Comparison of ENCODE assay signal across 13 cellular contexts in the genomic region with DNA sequence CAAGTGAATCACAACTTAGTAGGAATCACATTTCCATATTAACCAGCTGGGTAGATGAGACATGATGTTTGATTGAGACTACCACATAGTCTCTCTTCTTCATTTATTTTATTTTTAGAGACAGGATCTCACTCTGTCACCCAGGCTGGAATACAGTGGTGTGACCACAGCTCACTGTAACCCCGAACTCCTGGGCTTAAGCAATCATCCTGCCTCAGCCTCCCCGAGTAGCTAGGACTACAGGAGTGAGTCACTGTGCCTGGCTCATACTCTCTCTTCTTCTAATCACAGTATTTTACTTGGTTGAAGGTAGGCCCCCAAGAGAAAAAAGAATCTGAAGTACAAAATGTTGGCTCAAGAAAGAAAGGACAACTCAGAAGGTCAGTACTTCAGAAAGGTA.
DNase-seq lines count a peak whose midpoint lies in the region; ATAC-seq and TF ChIP-seq lines count a peak whose summit lies in the region.
"Had no signal": no experiment of that assay in that cellular context is flagged by ENCODE, and none has a peak within 500 bp of the region (broad histone marks: within the 10 kb centered on the region; RNA-seq: fewer than 3 reads in every experiment).

No MANE protein-coding gene starts in this region.

- H3K4me3 Mint-ChIP-seq in activated T-helper 17 cell treated with anti-CD3 and anti-CD28 coated beads, Interleukin-2, amount 50 U/mL, for 72 hours: peak overlapping the region; percentile 6

- H3K14ac ChIP-seq in mesenchymal stem cell (ENCODE audit: low read length in 2 of 2): no peak overlapping the region

- no peaks in the 10 kb centered on the region for H3K9me3 ChIP-seq in mesenchymal stem cell (ENCODE audit: control insufficient read depth, low read length)
- H3K9me3 ChIP-seq: neutrophil, testis had no signal

- H3K27ac ChIP-seq in mesenchymal stem cell (ENCODE audit: low read length, poor library complexity, severe bottlenecking): no peak overlapping the region
- H3K27ac ChIP-seq: neutrophil, testis had no signal

- no peak overlapping the region for H2BK15ac ChIP-seq in mesenchymal stem cell (ENCODE audit: low read depth, poor library complexity, severe bottlenecking)

- H2BK12ac ChIP-seq in mesenchymal stem cell (ENCODE audit: low read length in 2 of 2): no peak overlapping the region

- H2AK5ac ChIP-seq in mesenchymal stem cell (ENCODE audit: low read length, severe bottlenecking): no peak overlapping the region

- TF ChIP-seq CTCF in AG10803 (conservative IDR thresholded peaks at IDR 0.05; ENCODE audit: low read length): no peak

- H3K9me3 Mint-ChIP-seq in activated T-helper 17 cell treated with anti-CD3 and anti-CD28 coated beads, Interleukin-2, amount 50 U/mL, for 72 hours: no peaks in the 10 kb centered on the region

- peaks cover 11 to 24% of the 10 kb centered on the region in 2 experiments for H3K36me3 ChIP-seq in mesenchymal stem cell (ENCODE audit: control insufficient read depth in 1 of 2, insufficient read depth in 2 of 2, low read depth in 1 of 2, low read length in 2 of 2)

- H3K4me2 ChIP-seq in mesenchymal stem cell (ENCODE audit: low read length, poor library complexity, severe bottlenecking): no peak overlapping the region

- H3K4me3 ChIP-seq in AG10803 (ENCODE audit: low read length) (no peak overlapping the region), mesenchymal stem cell (ENCODE audit: insufficient read depth in 1 of 2, low read depth in 1 of 2, low read length in 2 of 2) (no peak overlapping the region)
- H3K4me3 ChIP-seq: testis had no signal

- no peak overlapping the region for H2BK120ac ChIP-seq in mesenchymal stem cell (ENCODE audit: low read depth, low read length)

- H3K4me1 Mint-ChIP-seq in activated T-helper 17 cell treated with anti-CD3 and anti-CD28 coated beads, Interleukin-2, amount 50 U/mL, for 72 hours: peaks cover 35% of the 10 kb centered on the region

- H2AFZ ChIP-seq in mesenchymal stem cell (ENCODE audit: low read depth, low read length): no peak overlapping the region

- H2BK5ac ChIP-seq in mesenchymal stem cell (ENCODE audit: low read depth, low read length, poor library complexity, severe bottlenecking): no peak overlapping the region

- DNase-seq in AG10803 (ENCODE audit: low read depth) (peak; percentile 32), GM04503 (ENCODE audit: low read depth) (peak; percentile 6), mesenchymal stem cell (peak; percentile 46), NCI-H1436 treated with DMSO at 0.1 percent for 48 hours (lab: John Stamatoyannopoulos, UW) (no peak), COR-L47 (lab: John Stamatoyannopoulos, UW) (no peak), RPMI8226 (no peak)
- DNase-seq: kidney, NCI-H345, testis had no signal

- no peaks in the 10 kb centered on the region for H3K27me3 Mint-ChIP-seq in activated T-helper 17 cell treated with anti-CD3 and anti-CD28 coated beads, Interleukin-2, amount 50 U/mL, for 72 hours

- H4K91ac ChIP-seq in mesenchymal stem cell (ENCODE audit: low read length): no peak overlapping the region

- no peak overlapping the region for H3K4ac ChIP-seq in mesenchymal stem cell (ENCODE audit: low read depth in 1 of 2, low read length in 2 of 2)

- peak overlapping the region; percentile 48 for H3K9ac ChIP-seq in mesenchymal stem cell (ENCODE audit: low read length)

- H4K8ac ChIP-seq in mesenchymal stem cell (ENCODE audit: low read length): no peak overlapping the region

- H3K4me1 ChIP-seq in mesenchymal stem cell (ENCODE audit: control insufficient read depth, insufficient read depth, low read depth, low read length): no peaks in the 10 kb centered on the region
- H3K4me1 ChIP-seq: testis had no signal

- no peaks in the 10 kb centered on the region for H3K79me1 ChIP-seq in mesenchymal stem cell (replicated peaks; ENCODE audit: low read length, poor library complexity, severe bottlenecking)

- H3K18ac ChIP-seq in mesenchymal stem cell (ENCODE audit: low read depth in 1 of 2, low read length in 2 of 2): no peak overlapping the region

- WGBS in mesenchymal stem cell: 96% methylated on average over 2 of the region's 2 CpGs

- H3K36me3 Mint-ChIP-seq in activated T-helper 17 cell treated with anti-CD3 and anti-CD28 coated beads, Interleukin-2, amount 50 U/mL, for 72 hours (ENCODE audit: low read depth): peaks cover 19% of the 10 kb centered on the region

- H3K27me3 ChIP-seq in mesenchymal stem cell (ENCODE audit: control insufficient read depth in 1 of 2, insufficient read depth in 1 of 2, low read length in 2 of 2): no peaks in the 10 kb centered on the region
- H3K27me3 ChIP-seq: neutrophil, testis had no signal

- peak overlapping the region; percentile 51 for H3K27ac Mint-ChIP-seq in activated T-helper 17 cell treated with anti-CD3 and anti-CD28 coated beads, Interleukin-2, amount 50 U/mL, for 72 hours

- peak; percentile 82 for ATAC-seq in activated T-helper 17 cell treated with anti-CD3 and anti-CD28 coated beads, Interleukin-2, amount 50 U/mL, for 72 hours (replicated peaks)
- no peak for ATAC-seq in HG02610 (IDR thresholded peaks at IDR 0.05; ENCODE audit: unreplicated experiment)
- ATAC-seq: Right ventricle myocardium inferior had no signal

- H3K23ac ChIP-seq in mesenchymal stem cell (ENCODE audit: low read length in 2 of 2): no peak overlapping the region

Comparison
In these comparisons a context has a peak if more than half of its experiments do, and no peak if none do; other contexts are left out.
1. DNase-seq: peak in AG10803 (single experiment), GM04503 (single experiment) and mesenchymal stem cell (single experiment); none in NCI-H1436 treated with DMSO at 0.1 percent for 48 hours (single experiment), COR-L47 (single experiment) and RPMI8226 (single experiment).